13 cellular contexts compared by ENCODE assay signal in genomic region chr7:51045319-51046102, GRCh38.
DNase-seq lines count a peak whose midpoint lies in the region; ATAC-seq, FAIRE-seq and TF ChIP-seq lines count a peak whose summit lies in the region.
"Had no signal": no experiment of that assay in that cellular context is flagged by ENCODE, and none has a peak within 500 bp of the region (broad histone marks: within the 10 kb centered on the region; RNA-seq: fewer than 3 reads in every experiment).

No MANE protein-coding gene starts in this region.

- H3K36me3 ChIP-seq in bronchial epithelial cell (ENCODE audit: control insufficient read depth, insufficient read depth, low read length) (no peaks in the 10 kb centered on the region), mucosa of descending colon (ENCODE audit: low read depth) (no peaks in the 10 kb centered on the region)

- TF ChIP-seq CTCF in AG09309 (IDR thresholded peaks at IDR 0.05; ENCODE audit: control insufficient read depth, insufficient read depth, low read depth, low read length, missing control alignments) (no peak), bronchial epithelial cell (IDR thresholded peaks at IDR 0.05; ENCODE audit: insufficient read depth, low read length, severe bottlenecking) (no peak), mucosa of descending colon (IDR thresholded peaks at IDR 0.05) (no peak)

- H3K27me3 ChIP-seq in bronchial epithelial cell (ENCODE audit: control insufficient read depth, insufficient read depth, low read length), result peaks cover 15% of the 10 kb centered on the region

- peak; percentile 18 for FAIRE-seq in bronchial epithelial cell (lab: Jason Lieb, UNC)

- DNase-seq in AG09309 (ENCODE audit: low read depth) (peak; percentile 42), HuH-7.5 (ENCODE audit: low spot score) (peak; percentile 25), bronchial epithelial cell (ENCODE audit: low read depth) (peak; percentile 91), mucosa of descending colon (no peak), head of caudate nucleus (no peak), erythroblast (lab: John Stamatoyannopoulos, UW) (no peak), NCI-H146 (lab: John Stamatoyannopoulos, UW) (no peak), posterior vena cava (ENCODE audit: low spot score) (no peak)
- DNase-seq: activated CD8-positive, alpha-beta T cell treated with anti-CD3 and anti-CD28 coated beads, Interleukin-2, amount 10 ng/mL, durations not matched to agents 7 days and 5 days; CD8-positive, alpha-beta T cell; NCI-H2171; stimulated activated naive CD4-positive, alpha-beta T cell had no signal

- TF ChIP-seq POLR2A in erythroblast (IDR thresholded peaks at IDR 0.05; ENCODE audit: low read length), result no peak

- ATAC-seq in mucosa of descending colon, result peak; percentile 38
- ATAC-seq: activated CD8-positive, alpha-beta T cell treated with anti-CD3 and anti-CD28 coated beads, Interleukin-2, amount 10 ng/mL, durations not matched to agents 7 days and 5 days; CD8-positive, alpha-beta T cell had no signal

- intact Hi-C loops in mucosa of descending colon (cut with DNase I, micrococcal nuclease) (no loop called here), head of caudate nucleus (cut with DNase I) (no loop called here), posterior vena cava (cut with DNase I) (no loop called here)

- H3K4me1 ChIP-seq in mucosa of descending colon (ENCODE audit: low read depth), result no peaks in the 10 kb centered on the region

- no peak overlapping the region for H3K4me3 ChIP-seq in AG09309 (ENCODE audit: control insufficient read depth, low read depth, low read length)
- no peak overlapping the region for H3K4me3 ChIP-seq in bronchial epithelial cell (ENCODE audit: low read depth, low read length)
- H3K4me3 ChIP-seq in mucosa of descending colon, result no peak overlapping the region
- H3K4me3 ChIP-seq: skin epidermis had no signal

- H3K9me3 ChIP-seq in mucosa of descending colon, result no peaks in the 10 kb centered on the region

Comparison
In these comparisons a context has a peak if more than half of its experiments do, and no peak if none do; other contexts are left out.
1. DNase-seq: peak in AG09309 (single experiment), HuH-7.5 (single experiment) and bronchial epithelial cell (single experiment); none in mucosa of descending colon (0 of 3), head of caudate nucleus (0 of 42), erythroblast (0 of 2), NCI-H146 (single experiment) and posterior vena cava (single experiment).